In the genomic region with DNA sequence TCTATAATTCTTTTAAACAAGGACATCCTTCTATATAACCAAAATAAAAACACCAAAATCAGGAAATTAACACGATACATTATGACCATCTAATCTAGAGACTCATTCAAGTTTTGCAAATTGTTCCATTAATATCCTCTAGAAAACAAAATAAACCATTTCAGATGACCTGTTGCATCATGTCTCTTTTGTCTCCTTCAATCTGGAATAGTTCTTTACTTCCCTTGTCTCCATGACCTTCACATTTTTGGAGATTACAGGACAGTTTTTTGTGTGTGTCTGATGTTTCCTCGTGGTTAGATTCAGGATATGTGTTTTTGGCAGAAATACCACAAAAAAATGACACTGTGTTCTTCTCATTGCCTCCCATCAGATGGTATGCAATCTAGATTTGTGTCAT, we compare ENCODE assay signal across 21 cellular contexts. TPM values are rescaled to one million over a fixed set of nuclear protein-coding genes. Genes with fewer than 3 reads are reported as not detected.
DNase-seq lines count a peak whose midpoint lies in the region; ATAC-seq, FAIRE-seq and TF ChIP-seq lines count a peak whose summit lies in the region.
"Had no signal": no experiment of that assay in that cellular context is flagged by ENCODE, and none has a peak within 500 bp of the region (broad histone marks: within the 10 kb centered on the region; RNA-seq: fewer than 3 reads in every experiment).

No MANE protein-coding gene starts in this region.

- H3K9me2 ChIP-seq in GM23248 (ENCODE audit: insufficient read depth) = no peaks in the 10 kb centered on the region

- peaks cover 13% of the 10 kb centered on the region for H3K4me1 Mint-ChIP-seq in T-helper 17 cell

- ATAC-seq in IMR-90 (ENCODE audit: low read depth) (no peak), T-helper 17 cell (no peak), HG02885 (IDR thresholded peaks at IDR 0.05; ENCODE audit: poor library complexity, unreplicated experiment) (no peak), sciatic nerve (no peak)
- ATAC-seq: GM23338, HCT116 had no signal

- H3K9ac ChIP-seq in GM23248 (no peak overlapping the region), IMR-90 (ENCODE audit: low read depth, low read length) (no peak overlapping the region)

- H3K4me3 ChIP-seq in GM23248 (no peak overlapping the region), IMR-90 (ENCODE audit: insufficient read depth, low read depth, low read length) (no peak overlapping the region)
- H3K4me3 ChIP-seq: GM23338 had no signal

- dilution Hi-C loops in IMR-90 (cut with HindIII; ENCODE audit: low sequenced_read_pairs, unreplicated experiment) = no loop called here

- peaks cover 10% of the 10 kb centered on the region for H3K27me3 Mint-ChIP-seq in T-helper 17 cell

- H3K79me1 ChIP-seq in IMR-90 (ENCODE audit: low read depth in 1 of 2, low read length in 2 of 2) = no peaks in the 10 kb centered on the region

- no peak overlapping the region for H2BK15ac ChIP-seq in IMR-90 (ENCODE audit: low read depth, low read length)

- H3K36me3 ChIP-seq in GM23248 (ENCODE audit: low read depth) (no peaks in the 10 kb centered on the region), IMR-90 (ENCODE audit: control insufficient read depth, insufficient read depth, low read length) (no peaks in the 10 kb centered on the region)

- TF ChIP-seq CTCF in IMR-90 (conservative IDR thresholded peaks at IDR 0.05; ENCODE audit: low read depth, low read length) = no peak

- H4K20me1 ChIP-seq in GM23248 (ENCODE audit: insufficient read depth) = no peaks in the 10 kb centered on the region
- H4K20me1 ChIP-seq in IMR-90 (ENCODE audit: insufficient read depth, low read length) = no peaks in the 10 kb centered on the region

- POLR2A ChIA-PET in IMR-90 (lab: Charles Lee; ENCODE audit: unreplicated experiment) = no interaction called here

- 56 to 63% methylated on average over 2 of the region's 2 CpGs for WGBS in GM23248 (ENCODE audit: low coverage in 1 of 2, low lambda C conversion rate in 2 of 2, missing lambda C conversion rate in 2 of 2), 2 experiments
- no CpG with 5 or more reads among the region's 2 CpGs for WGBS in IMR-90 (ENCODE audit: extremely low coverage in 2 of 2, insufficient read length in 1 of 2), 2 experiments

- TF ChIP-seq RAD21 in IMR-90 (IDR thresholded peaks at IDR 0.05; ENCODE audit: low read length) = no peak

- no peak overlapping the region for H3K18ac ChIP-seq in IMR-90 (ENCODE audit: low read depth, low read length)

- H3K23ac ChIP-seq in IMR-90 (ENCODE audit: low read depth, low read length) = no peak overlapping the region

- CTCF ChIA-PET in IMR-90 (lab: Yijun Ruan, JAX) = no interaction called here

- no peaks in the 10 kb centered on the region for H3K79me2 ChIP-seq in GM23248 (ENCODE audit: insufficient read depth)

- no peak overlapping the region for H4K8ac ChIP-seq in IMR-90 (ENCODE audit: low read depth in 2 of 2, low read length in 2 of 2)

- H3K27me3 ChIP-seq in GM23248 (replicated peaks; ENCODE audit: insufficient read depth) (no peaks in the 10 kb centered on the region), IMR-90 (ENCODE audit: control insufficient read depth, insufficient read depth, low read length) (no peaks in the 10 kb centered on the region; the same call in 1 of the 2 replicates)

- no peak overlapping the region for H4K91ac ChIP-seq in IMR-90 (ENCODE audit: insufficient read depth, low read depth, low read length)

- FAIRE-seq in urothelium cell line (lab: Jason Lieb, UNC) = peak; percentile 91
- FAIRE-seq: GM12891, GM19239 had no signal

- no peaks in the 10 kb centered on the region for H3K9me1 ChIP-seq in IMR-90 (ENCODE audit: insufficient read depth, low read length)

- no peak overlapping the region for H3K4ac ChIP-seq in IMR-90 (ENCODE audit: low read depth, low read length)

- no peak overlapping the region for H4K5ac ChIP-seq in IMR-90 (ENCODE audit: low read depth, low read length)

- intact Hi-C loops in IMR-90 (cut with micrococcal nuclease) = no loop called here
- intact Hi-C loops in sciatic nerve (cut with DNase I) = no loop called here

- H2BK5ac ChIP-seq in IMR-90 (ENCODE audit: low read depth, low read length, poor library complexity, severe bottlenecking) = no peak overlapping the region

- no peak overlapping the region for H3K14ac ChIP-seq in IMR-90 (replicated peaks; ENCODE audit: low read depth, low read length)

- H3K36me3 Mint-ChIP-seq in T-helper 17 cell (ENCODE audit: low read depth) = no peaks in the 10 kb centered on the region
- H3K36me3 Mint-ChIP-seq: CD4-positive, alpha-beta memory T cell had no signal

- H3K27ac ChIP-seq in GM23248 (no peak overlapping the region), IMR-90 (ENCODE audit: insufficient read depth, low read length) (no peak overlapping the region)

- H3K9me3 ChIP-seq in GM23248 (ENCODE audit: low read depth) (no peaks in the 10 kb centered on the region), IMR-90 (ENCODE audit: control insufficient read depth, insufficient read depth, low read length) (no peaks in the 10 kb centered on the region), T-helper 17 cell (ENCODE audit: control insufficient read depth, low read length, poor library complexity, severe bottlenecking) (no peaks in the 10 kb centered on the region)

- BruUV-seq in IMR-90 (replicated peaks; lab: Mats Ljungman, UMichigan) = no TSS peak

- peak overlapping the region; percentile 41 for H3K27ac Mint-ChIP-seq in T-helper 17 cell
- H3K27ac Mint-ChIP-seq: CD4-positive, alpha-beta memory T cell; GM23338; H9; HFFc6 had no signal

- H3K4me2 ChIP-seq in GM23248 (ENCODE audit: unreplicated experiment) (no peak overlapping the region), IMR-90 (ENCODE audit: low read depth, low read length) (no peak overlapping the region)
- H3K4me2 ChIP-seq: GM23338 had no signal

- in situ Hi-C loops in GM23248 (cut with MboI) = no loop called here
- in situ Hi-C loops in IMR-90 (cut with MboI; ENCODE audit: low sequenced_read_pairs) = no loop called here

- H2AK5ac ChIP-seq in IMR-90 (ENCODE audit: low read depth, low read length) = no peak overlapping the region

- no peak overlapping the region for H2BK20ac ChIP-seq in IMR-90 (ENCODE audit: low read depth, low read length)

- no peak for TF ChIP-seq POLR2A in IMR-90 (IDR thresholded peaks at IDR 0.05; ENCODE audit: low read depth, low read length)

- no peak overlapping the region for H2AK9ac ChIP-seq in IMR-90 (replicated peaks; ENCODE audit: low read depth, low read length, poor library complexity)

- H2AFZ ChIP-seq in GM23248 = 0 out of 2 replicates have a peak overlapping the region, but pooled peaks have one; percentile 9
- H2AFZ ChIP-seq in IMR-90 (replicated peaks; ENCODE audit: low read length, poor library complexity) = no peak overlapping the region
- H2AFZ ChIP-seq: GM23338 had no signal

- H3F3A ChIP-seq in GM23248 (ENCODE audit: insufficient read depth) = peaks cover 6% of the 10 kb centered on the region

- no peak overlapping the region for H3K56ac ChIP-seq in IMR-90 (ENCODE audit: extremely low read depth, insufficient read depth, low read length)

- DNase-seq in GM23248 (no peak), IMR-90 (no peak), T-helper 17 cell (no peak), urothelium cell line (ENCODE audit: low spot score) (no peak), kidney tubule cell (ENCODE audit: low spot score) (no peak), sciatic nerve (ENCODE audit: low spot score) (no peak), anterior cingulate cortex (lab: John Stamatoyannopoulos, UW) (no peak)
- DNase-seq: C1 segment of cervical spinal cord; CD4-positive, alpha-beta memory T cell; COR-L47; DMS153; DND-41; EL; GDM1; H9; HFFc6 had no signal

- no peak overlapping the region for H3K4me3 Mint-ChIP-seq in T-helper 17 cell
- H3K4me3 Mint-ChIP-seq: CD4-positive, alpha-beta memory T cell; GM23338; H9; HFFc6 had no signal

- no peak overlapping the region for H2BK120ac ChIP-seq in IMR-90 (ENCODE audit: low read depth, low read length)

- peaks cover 7% of the 10 kb centered on the region for H3K4me1 ChIP-seq in GM23248 (ENCODE audit: insufficient read depth)
- peaks cover 2% of the 10 kb centered on the region; the same call in 1 of the 2 replicates for H3K4me1 ChIP-seq in IMR-90 (ENCODE audit: control insufficient read depth, insufficient read depth, low read length)

TF ChIP-seq in IMR-90, 13 proteins besides CTCF, POLR2A, EP300 and RAD21:
- TF ChIP-seq CHD1 (IDR thresholded peaks at IDR 0.05; ENCODE audit: low read depth, low read length) (no peak), CEBPB (IDR thresholded peaks at IDR 0.05; ENCODE audit: low read depth, low read length) (0 out of 2 replicates have a peak, but pooled peaks have one; percentile 20)

RNA-seq across cellular contexts. Expression of gene DCAF4, which starts 12.5 kb away (rescaled TPM):
- 20.4 and 21.9 TPM in 2 replicates for total RNA-seq in GM23248 (2014; rRNA removed; shearing (Covaris generic))
- polyA plus RNA-seq in GM23248 (2016; fragmentation: Nextera tagmentation; extraction: Ambion mirVana) (17.1 and 17.7 TPM in 2 replicates), IMR-90 (2012; rRNA removed) (22.8 and 28.8 TPM in 2 replicates)
- total RNA-seq in IMR-90 (2012; rRNA removed) (24.7 and 29.4 TPM in 2 replicates), T-helper 17 cell (10 to 100 TPM; 27.0 to 30.7 TPM), sciatic nerve (14.0 TPM)
- 12.6 and 23.5 TPM in 2 replicates for polyA plus RNA-seq in IMR-90 (2012; cell fraction: cytosol; rRNA removed)
- 35.2 and 102 TPM in 2 replicates for polyA plus RNA-seq in IMR-90 (2012; cell fraction: nucleus; rRNA removed; ENCODE audit: low replicate concordance)

RNA-seq across cellular contexts. Expression of gene DPF3, which starts 19.9 kb away (rescaled TPM):
- total RNA-seq in GM23248 (2014; rRNA removed; shearing (Covaris generic)) = 7.9 and 13.4 TPM in 2 replicates
- polyA plus RNA-seq in GM23248 (2016; fragmentation: Nextera tagmentation; extraction: Ambion mirVana) (6.8 and 7.7 TPM in 2 replicates), IMR-90 (2012; rRNA removed) (30.5 and 37.7 TPM in 2 replicates)
- total RNA-seq in IMR-90 (2012; rRNA removed) (32.8 and 48.9 TPM in 2 replicates), T-helper 17 cell (1 to 10 TPM in 1 of 2 donors, under 1 TPM in 1; 0.13 to 1.2 TPM), sciatic nerve (2.9 TPM)
- polyA plus RNA-seq in IMR-90 (2012; cell fraction: cytosol; rRNA removed) = 9.5 and 12.3 TPM in 2 replicates
- 70.5 and 136 TPM in 2 replicates for polyA plus RNA-seq in IMR-90 (2012; cell fraction: nucleus; rRNA removed; ENCODE audit: low replicate concordance)
- total RNA-seq: H9 had no signal
